In the genomic region with DNA sequence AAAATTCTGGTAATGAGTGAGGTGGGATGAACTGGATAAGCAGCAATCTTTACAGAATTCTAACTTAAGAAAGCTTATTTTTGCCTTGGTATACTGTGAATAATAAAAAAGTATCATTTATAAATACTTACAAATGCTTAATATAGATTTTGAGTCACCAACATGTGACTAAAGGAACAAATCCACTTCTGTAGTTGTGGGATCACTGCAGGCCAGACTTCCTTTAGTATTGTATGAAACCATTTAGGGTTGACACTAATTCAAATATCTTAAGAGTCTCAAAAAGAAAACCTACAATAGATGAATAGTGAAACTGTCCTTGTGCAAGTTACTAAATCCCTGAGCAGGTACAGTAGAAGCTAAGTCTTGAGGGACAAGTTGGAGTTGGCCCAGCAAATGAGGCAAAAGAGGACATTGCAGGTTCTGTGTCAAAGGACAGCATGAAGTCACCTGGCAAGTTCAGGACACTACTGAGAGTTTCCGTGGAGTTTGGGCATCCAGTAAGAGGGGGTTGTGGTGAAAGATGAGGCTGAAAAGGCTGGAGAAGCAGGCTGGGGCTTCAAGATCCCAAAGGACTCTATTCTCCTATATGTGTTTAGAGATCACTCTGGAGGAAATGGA, we compare ENCODE assay signal across 1 cellular context.
TF ChIP-seq lines count a peak whose summit lies in the region.

No MANE protein-coding gene starts in this region.

TF ChIP-seq in IMR-90, 13 proteins besides CTCF, POLR2A, EP300 and RAD21 (continued from another document):
- TF ChIP-seq ELK1 (IDR thresholded peaks at IDR 0.05; ENCODE audit: borderline replicate concordance, low read depth, low read length) (no peak), CHD1 (IDR thresholded peaks at IDR 0.05; ENCODE audit: low read depth, low read length) (no peak), RCOR1 (IDR thresholded peaks at IDR 0.05; ENCODE audit: insufficient replicate concordance, low read length) (no peak), MXI1 (IDR thresholded peaks at IDR 0.05; ENCODE audit: borderline replicate concordance, low read depth, low read length) (no peak), MAZ (IDR thresholded peaks at IDR 0.05; ENCODE audit: borderline replicate concordance, low read depth, low read length) (no peak), NFE2L2 (IDR thresholded peaks at IDR 0.05; ENCODE audit: low read depth, low read length) (no peak), BHLHE40 (IDR thresholded peaks at IDR 0.05; ENCODE audit: low read depth, low read length) (no peak)
- TF ChIP-seq, protein P1, sequence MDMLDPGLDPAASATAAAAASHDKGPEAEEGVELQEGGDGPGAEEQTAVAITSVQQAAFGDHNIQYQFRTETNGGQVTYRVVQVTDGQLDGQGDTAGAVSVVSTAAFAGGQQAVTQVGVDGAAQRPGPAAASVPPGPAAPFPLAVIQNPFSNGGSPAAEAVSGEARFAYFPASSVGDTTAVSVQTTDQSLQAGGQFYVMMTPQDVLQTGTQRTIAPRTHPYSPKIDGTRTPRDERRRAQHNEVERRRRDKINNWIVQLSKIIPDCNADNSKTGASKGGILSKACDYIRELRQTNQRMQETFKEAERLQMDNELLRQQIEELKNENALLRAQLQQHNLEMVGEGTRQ (IDR thresholded peaks at IDR 0.05; ENCODE audit: low read depth, low read length), result no peak
TF ChIP-seq in IMR-90: peak in this region for 0.
